In the genomic region with DNA sequence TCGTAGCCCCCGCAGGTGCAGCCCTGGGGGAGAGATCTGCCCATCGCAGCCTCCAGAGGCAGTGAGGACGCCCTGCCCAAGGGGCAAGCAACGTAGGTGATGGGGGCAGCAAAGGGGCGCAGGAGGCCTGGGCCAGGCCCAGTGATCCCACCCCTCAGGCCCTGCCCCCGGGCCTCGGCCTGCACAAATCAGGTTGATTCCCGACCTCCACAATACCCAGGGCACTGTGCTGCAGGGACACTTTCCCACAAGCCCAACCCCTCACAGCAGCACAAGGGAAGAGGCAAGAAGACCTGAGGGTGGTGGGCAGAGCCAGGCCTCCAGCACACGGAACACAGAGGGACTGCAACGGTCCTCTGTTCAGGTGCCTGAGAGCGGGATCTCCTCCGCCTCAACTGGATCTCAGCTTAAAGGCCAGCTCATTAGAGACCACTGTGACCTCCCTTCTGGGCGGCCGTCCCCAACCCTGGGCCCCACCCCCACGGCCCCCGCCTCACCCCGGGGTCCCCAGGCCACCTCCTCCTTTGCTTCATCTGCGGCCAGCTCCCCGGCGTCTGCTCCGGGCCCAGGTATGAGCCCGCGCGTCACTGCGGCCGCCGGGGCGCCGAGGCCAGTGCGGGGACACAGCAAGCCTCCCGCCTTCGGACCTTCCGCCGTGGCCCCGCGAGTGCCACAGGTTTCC, we compare ENCODE assay signal across 8 cellular contexts. TPM values are rescaled to one million over a fixed set of nuclear protein-coding genes. Genes with fewer than 3 reads are reported as not detected.
A peak's percentile ranks its signal among the peaks of the same experiment; 100 is the strongest.
DNase-seq lines count a peak whose midpoint lies in the region; ATAC-seq and TF ChIP-seq lines count a peak whose summit lies in the region.

No MANE protein-coding gene starts in this region.

- peak overlapping the region; percentile 100 for H3K4me2 ChIP-seq in SK-N-SH

- peak overlapping the region; percentile 98 for H3K9ac ChIP-seq in SK-N-SH

- H3K4me3 Mint-ChIP-seq in activated naive CD4-positive, alpha-beta T cell treated with anti-CD3 and anti-CD28 coated beads for 36 hours = peak overlapping the region; percentile 93
- peak overlapping the region; percentile 81 for H3K4me3 Mint-ChIP-seq in nephron progenitor cell

- H3K4me3 ChIP-seq in SK-N-SH (ENCODE audit: low read depth in 2 of 2, low read length in 1 of 2) (peak overlapping the region; percentile 98 to 99), epithelial cell of esophagus (ENCODE audit: low read length) (peak overlapping the region; percentile 81)

- peak overlapping the region; percentile 36 to 56; a peak in 2 of 4 replicates for H3K27ac ChIP-seq in SK-N-SH (ENCODE audit: low read depth in 2 of 2, low read length in 1 of 2)

- intact Hi-C loops in activated naive CD4-positive, alpha-beta T cell treated with anti-CD3 and anti-CD28 coated beads for 36 hours (cut with micrococcal nuclease) = loop anchor here (1.0 to 5.0 kb wide), 8 partner anchors 22 to 377 kb away; a partner anchor contains a TSS

- peak; percentile 24 for ATAC-seq in HG02970 (IDR thresholded peaks at IDR 0.05; ENCODE audit: low FRiP score, unreplicated experiment)

- H3K79me2 ChIP-seq in SK-N-SH (ENCODE audit: insufficient read depth) = peaks cover 73% of the 10 kb centered on the region

- peaks cover 28% of the 10 kb centered on the region for H3K36me3 Mint-ChIP-seq in activated naive CD4-positive, alpha-beta T cell treated with anti-CD3 and anti-CD28 coated beads for 36 hours (ENCODE audit: low read depth)
- peaks cover 3% of the 10 kb centered on the region for H3K36me3 Mint-ChIP-seq in nephron progenitor cell (ENCODE audit: low read depth)

- H2AFZ ChIP-seq in SK-N-SH (ENCODE audit: low read depth) = peak overlapping the region; percentile 85

- no peaks in the 10 kb centered on the region for H3K9me3 ChIP-seq in SK-N-SH

- CTCF ChIA-PET in activated naive CD4-positive, alpha-beta T cell treated with anti-CD3 and anti-CD28 coated beads for 36 hours (lab: Charles Lee) = interaction anchor here (0.6 kb wide), 1 partner anchor 56 kb away, joined by 4 read pairs; no protein-coding TSS in a partner anchor
- CTCF ChIA-PET in SK-N-SH (lab: Yijun Ruan, JAX) = interaction anchor here (0.6 to 1.7 kb wide), 2 partner anchors 15 to 78 kb away, joined by 3 to 4 read pairs; no protein-coding TSS in a partner anchor

- H3F3A ChIP-seq in SK-N-SH (replicated peaks; ENCODE audit: insufficient read depth) = peaks cover 10% of the 10 kb centered on the region

- no peak for TF ChIP-seq EP300 in SK-N-SH (IDR thresholded peaks at IDR 0.05; ENCODE audit: borderline replicate concordance in 1 of 2, low read depth in 1 of 2, low read length in 1 of 2)

- H3K27me3 ChIP-seq in SK-N-SH (ENCODE audit: insufficient read depth) = no peaks in the 10 kb centered on the region

- H4K20me1 ChIP-seq in SK-N-SH (ENCODE audit: insufficient read depth) = peaks cover 37% of the 10 kb centered on the region

- peak overlapping the region; percentile 69 for H3K27ac Mint-ChIP-seq in activated naive CD4-positive, alpha-beta T cell treated with anti-CD3 and anti-CD28 coated beads for 36 hours
- H3K27ac Mint-ChIP-seq in nephron progenitor cell = peak overlapping the region; percentile 82

- TF ChIP-seq CTCF in SK-N-SH (IDR thresholded peaks at IDR 0.05) (no peak), epithelial cell of esophagus (IDR thresholded peaks at IDR 0.05; ENCODE audit: insufficient read depth, low read depth, low read length, missing control alignments) (no peak), nephron progenitor cell (IDR thresholded peaks at IDR 0.05) (no peak)

- no peak for DNase-seq in activated naive CD4-positive, alpha-beta T cell treated with anti-CD3 and anti-CD28 coated beads for 36 hours
- no peak for DNase-seq in activated naive CD4-positive, alpha-beta T cell (lab: John Stamatoyannopoulos, UW)
- DNase-seq in SK-N-SH (peak; percentile 66), epithelial cell of esophagus (ENCODE audit: low read depth) (no peak), nephron progenitor cell (peak; percentile 40), NCI-H2171 treated with DMSO at 0.1 percent for 48 hours (lab: John Stamatoyannopoulos, UW) (no peak), GM19240 (ENCODE audit: insufficient read length, low spot score) (no peak)

- WGBS in SK-N-SH (ENCODE audit: low lambda C conversion rate) = 27% methylated on average over 10 of the region's 37 CpGs

- peaks cover 2 to 3% of the 10 kb centered on the region in 2 experiments for H3K36me3 ChIP-seq in SK-N-SH (replicated peaks in 1 of 2; ENCODE audit: control insufficient read depth in 1 of 2, insufficient read depth in 2 of 2, low read length in 1 of 2)

- no peak for TF ChIP-seq RAD21 in SK-N-SH (IDR thresholded peaks at IDR 0.05; ENCODE audit: low read length)

- H3K9me3 Mint-ChIP-seq in activated naive CD4-positive, alpha-beta T cell treated with anti-CD3 and anti-CD28 coated beads for 36 hours = no peaks in the 10 kb centered on the region
- H3K9me3 Mint-ChIP-seq in nephron progenitor cell = no peaks in the 10 kb centered on the region

- POLR2A ChIA-PET in SK-N-SH (lab: Yijun Ruan, JAX) = interaction anchor here (0.6 to 1.0 kb wide), 4 partner anchors 17 to 25 kb away, joined by 3 to 4 read pairs (median 4); no protein-coding TSS in a partner anchor

- H3K4me1 ChIP-seq in SK-N-SH (ENCODE audit: control insufficient read depth in 1 of 2, insufficient read depth in 2 of 2, low read depth in 1 of 2, low read length in 1 of 2) = peaks cover 24 to 30% of the 10 kb centered on the region in 2 experiments

- no peaks in the 10 kb centered on the region for H3K9me2 ChIP-seq in SK-N-SH

- no peaks in the 10 kb centered on the region for H3K27me3 Mint-ChIP-seq in activated naive CD4-positive, alpha-beta T cell treated with anti-CD3 and anti-CD28 coated beads for 36 hours (ENCODE audit: low read depth)
- H3K27me3 Mint-ChIP-seq in nephron progenitor cell (ENCODE audit: low read depth, poor library complexity) = no peaks in the 10 kb centered on the region

- peaks cover 45% of the 10 kb centered on the region for H3K4me1 Mint-ChIP-seq in activated naive CD4-positive, alpha-beta T cell treated with anti-CD3 and anti-CD28 coated beads for 36 hours (ENCODE audit: low read depth)
- H3K4me1 Mint-ChIP-seq in nephron progenitor cell = peaks cover 56% of the 10 kb centered on the region

TF ChIP-seq in SK-N-SH, 30 proteins besides CTCF, POLR2A, EP300 and RAD21 (continues in another document):
- TF ChIP-seq, protein P1, sequence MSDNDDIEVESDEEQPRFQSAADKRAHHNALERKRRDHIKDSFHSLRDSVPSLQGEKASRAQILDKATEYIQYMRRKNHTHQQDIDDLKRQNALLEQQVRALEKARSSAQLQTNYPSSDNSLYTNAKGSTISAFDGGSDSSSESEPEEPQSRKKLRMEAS (IDR thresholded peaks at IDR 0.05; ENCODE audit: low read depth) = no peak
- TF ChIP-seq SIN3A (IDR thresholded peaks at IDR 0.05; ENCODE audit: borderline replicate concordance, low read depth, low read length) (no peak), GATA2 (CRISPR knock-in tag; IDR thresholded peaks at IDR 0.05) (no peak), FOXJ3 (CRISPR knock-in tag; IDR thresholded peaks at IDR 0.05) (no peak), POLR2AphosphoS5 (IDR thresholded peaks at IDR 0.05; ENCODE audit: low read depth, low read length) (no peak), MXI1 (IDR thresholded peaks at IDR 0.05; ENCODE audit: low read depth, low read length) (no peak)
- TF ChIP-seq, protein P2, sequence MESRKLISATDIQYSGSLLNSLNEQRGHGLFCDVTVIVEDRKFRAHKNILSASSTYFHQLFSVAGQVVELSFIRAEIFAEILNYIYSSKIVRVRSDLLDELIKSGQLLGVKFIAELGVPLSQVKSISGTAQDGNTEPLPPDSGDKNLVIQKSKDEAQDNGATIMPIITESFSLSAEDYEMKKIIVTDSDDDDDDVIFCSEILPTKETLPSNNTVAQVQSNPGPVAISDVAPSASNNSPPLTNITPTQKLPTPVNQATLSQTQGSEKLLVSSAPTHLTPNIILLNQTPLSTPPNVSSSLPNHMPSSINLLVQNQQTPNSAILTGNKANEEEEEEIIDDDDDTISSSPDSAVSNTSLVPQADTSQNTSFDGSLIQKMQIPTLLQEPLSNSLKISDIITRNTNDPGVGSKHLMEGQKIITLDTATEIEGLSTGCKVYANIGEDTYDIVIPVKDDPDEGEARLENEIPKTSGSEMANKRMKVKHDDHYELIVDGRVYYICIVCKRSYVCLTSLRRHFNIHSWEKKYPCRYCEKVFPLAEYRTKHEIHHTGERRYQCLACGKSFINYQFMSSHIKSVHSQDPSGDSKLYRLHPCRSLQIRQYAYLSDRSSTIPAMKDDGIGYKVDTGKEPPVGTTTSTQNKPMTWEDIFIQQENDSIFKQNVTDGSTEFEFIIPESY (IDR thresholded peaks at IDR 0.05; ENCODE audit: borderline replicate concordance, low read depth) = no peak
- TF ChIP-seq, protein P3, sequence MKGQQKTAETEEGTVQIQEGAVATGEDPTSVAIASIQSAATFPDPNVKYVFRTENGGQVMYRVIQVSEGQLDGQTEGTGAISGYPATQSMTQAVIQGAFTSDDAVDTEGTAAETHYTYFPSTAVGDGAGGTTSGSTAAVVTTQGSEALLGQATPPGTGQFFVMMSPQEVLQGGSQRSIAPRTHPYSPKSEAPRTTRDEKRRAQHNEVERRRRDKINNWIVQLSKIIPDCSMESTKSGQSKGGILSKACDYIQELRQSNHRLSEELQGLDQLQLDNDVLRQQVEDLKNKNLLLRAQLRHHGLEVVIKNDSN (IDR thresholded peaks at IDR 0.05; ENCODE audit: borderline replicate concordance, low read depth) = no peak

RNA-seq across cellular contexts. Expression of a gene that starts 0.8 kb away (rescaled TPM):
- 100 to 1,000 TPM; 346 to 358 TPM for total RNA-seq in activated naive CD4-positive, alpha-beta T cell treated with anti-CD3 and anti-CD28 coated beads for 36 hours
- polyA plus RNA-seq in SK-N-SH (2012; rRNA removed) = 659 and 713 TPM in 2 replicates
- polyA plus RNA-seq in SK-N-SH (2012; cell fraction: cytosol; rRNA removed) = 317 and 453 TPM in 2 replicates
- 442 and 463 TPM in 2 replicates for polyA plus RNA-seq in SK-N-SH (2012; cell fraction: nucleus; rRNA removed)

RNA-seq across cellular contexts. Expression of a gene that starts 21.4 kb away (rescaled TPM):
- 10 to 100 TPM; 14.5 to 16.2 TPM for total RNA-seq in activated naive CD4-positive, alpha-beta T cell treated with anti-CD3 and anti-CD28 coated beads for 36 hours
- 28.6 and 42.9 TPM in 2 replicates for polyA plus RNA-seq in SK-N-SH (2012; rRNA removed)
- 17.8 and 24.9 TPM in 2 replicates for polyA plus RNA-seq in SK-N-SH (2012; cell fraction: cytosol; rRNA removed)
- 107 and 195 TPM in 2 replicates for polyA plus RNA-seq in SK-N-SH (2012; cell fraction: nucleus; rRNA removed)

RNA-seq across cellular contexts. Expression of a gene that starts 27.4 kb away (rescaled TPM):
- total RNA-seq in activated naive CD4-positive, alpha-beta T cell treated with anti-CD3 and anti-CD28 coated beads for 36 hours = 10 to 100 TPM; 45.5 TPM
- polyA plus RNA-seq in SK-N-SH (2012; rRNA removed) = 70.3 and 75.3 TPM in 2 replicates
- polyA plus RNA-seq in SK-N-SH (2012; cell fraction: cytosol; rRNA removed) = 27.2 and 49.1 TPM in 2 replicates
- 185 and 306 TPM in 2 replicates for polyA plus RNA-seq in SK-N-SH (2012; cell fraction: nucleus; rRNA removed)

RNA-seq across cellular contexts. Expression of a gene that starts 58.4 kb away (rescaled TPM):
- total RNA-seq in activated naive CD4-positive, alpha-beta T cell treated with anti-CD3 and anti-CD28 coated beads for 36 hours = 100 to 1,000 TPM; 206 TPM
- polyA plus RNA-seq in SK-N-SH (2012; rRNA removed) = 717 and 742 TPM in 2 replicates
- 457 and 681 TPM in 2 replicates for polyA plus RNA-seq in SK-N-SH (2012; cell fraction: cytosol; rRNA removed)
- 521 and 537 TPM in 2 replicates for polyA plus RNA-seq in SK-N-SH (2012; cell fraction: nucleus; rRNA removed)

Comparison
In these comparisons a context has a peak if more than half of its experiments do, and no peak if none do; other contexts are left out.
1. DNase-seq: peak in SK-N-SH (single experiment) and nephron progenitor cell (single experiment); none in activated naive CD4-positive, alpha-beta T cell treated with anti-CD3 and anti-CD28 coated beads for 36 hours (single experiment), activated naive CD4-positive, alpha-beta T cell (0 of 4), epithelial cell of esophagus (single experiment), NCI-H2171 treated with DMSO at 0.1 percent for 48 hours (single experiment) and GM19240 (single experiment).